8 cellular contexts compared by ENCODE assay signal in the genomic region with DNA sequence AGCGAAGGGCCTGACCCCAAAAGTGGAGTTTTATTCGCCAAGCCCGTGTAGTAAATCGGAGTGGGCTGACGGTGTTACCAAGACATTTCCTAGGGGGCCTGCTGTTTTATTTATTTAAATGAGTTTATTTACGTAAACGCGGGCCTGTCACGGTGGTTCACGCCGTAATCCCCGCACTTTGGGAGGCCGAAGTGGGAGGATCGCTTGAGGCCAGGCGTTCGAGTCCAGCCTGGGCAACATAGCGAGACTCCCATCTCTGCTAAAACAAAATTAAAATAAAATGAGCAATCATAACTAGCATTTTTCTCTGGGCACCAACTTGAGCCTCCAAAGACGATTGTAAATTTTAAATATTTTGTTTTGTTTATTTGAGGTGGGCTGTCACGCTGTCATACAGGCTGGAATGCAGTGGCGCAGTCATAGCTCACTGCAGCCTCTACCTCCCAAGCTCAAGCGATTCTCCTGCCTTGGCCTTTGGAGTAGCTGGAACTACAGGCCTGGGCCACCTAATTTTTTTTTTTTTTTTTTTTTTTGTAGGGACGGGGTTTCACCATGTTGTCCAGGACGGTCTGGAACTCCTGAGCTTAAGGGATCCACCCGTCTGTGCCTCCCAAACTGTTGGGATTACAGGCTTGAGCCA. TPM values are rescaled to one million over a fixed set of nuclear protein-coding genes. Genes with fewer than 3 reads are reported as not detected.
DNase-seq lines count a peak whose midpoint lies in the region; TF ChIP-seq lines count a peak whose summit lies in the region.

No MANE protein-coding gene starts in this region.

- H2AFZ ChIP-seq in mesenchymal stem cell (ENCODE audit: low read depth, low read length) = no peak overlapping the region

- intact Hi-C loops in vagina (cut with DNase I) = no loop called here

- H3K18ac ChIP-seq in mesenchymal stem cell (ENCODE audit: low read depth in 1 of 2, low read length in 2 of 2) = peak overlapping the region; percentile 49 to 98

- H3K4ac ChIP-seq in mesenchymal stem cell (ENCODE audit: low read depth in 1 of 2, low read length in 2 of 2) = peak overlapping the region in 1 of 2 experiments; percentile 94

- no peak overlapping the region for H2BK15ac ChIP-seq in mesenchymal stem cell (ENCODE audit: low read depth, poor library complexity, severe bottlenecking)

- H2AK5ac ChIP-seq in mesenchymal stem cell (ENCODE audit: low read length, severe bottlenecking) = no peak overlapping the region

- H4K91ac ChIP-seq in mesenchymal stem cell (ENCODE audit: low read length) = no peak overlapping the region

- in situ Hi-C loops in brain microvascular endothelial cell (cut with HindIII; ENCODE audit: low pct_ligation_motif_present, low sequenced_read_pairs) = no loop called here

- no peak overlapping the region for H3K14ac ChIP-seq in mesenchymal stem cell (ENCODE audit: low read length in 2 of 2)

- no peak overlapping the region for H3K23ac ChIP-seq in mesenchymal stem cell (ENCODE audit: low read length in 2 of 2)

- peak overlapping the region; percentile 55 for H4K8ac ChIP-seq in mesenchymal stem cell (ENCODE audit: low read length)

- H3K4me3 ChIP-seq in brain microvascular endothelial cell (ENCODE audit: low read depth, low read length) (peak overlapping the region; percentile 95), mesenchymal stem cell (ENCODE audit: insufficient read depth in 1 of 2, low read depth in 1 of 2, low read length in 2 of 2) (peak overlapping the region; percentile 74 to 98), vagina (peak overlapping the region; percentile 70 to 84)

- no peaks in the 10 kb centered on the region for H3K27me3 ChIP-seq in brain microvascular endothelial cell (replicated peaks)
- H3K27me3 ChIP-seq in mesenchymal stem cell (ENCODE audit: control insufficient read depth in 1 of 2, insufficient read depth in 1 of 2, low read length in 2 of 2) = no peaks in the 10 kb centered on the region
- H3K27me3 ChIP-seq in vagina = no peaks in the 10 kb centered on the region

- H2BK5ac ChIP-seq in mesenchymal stem cell (ENCODE audit: low read depth, low read length, poor library complexity, severe bottlenecking) = peak overlapping the region; percentile 34

- WGBS in mesenchymal stem cell = 22% methylated on average over 23 of the region's 24 CpGs

- H3K4me1 ChIP-seq in mesenchymal stem cell (ENCODE audit: control insufficient read depth, insufficient read depth, low read depth, low read length) = peaks cover 13% of the 10 kb centered on the region
- H3K4me1 ChIP-seq in vagina = peaks cover 75% of the 10 kb centered on the region

- peaks cover 4% of the 10 kb centered on the region for H3K79me1 ChIP-seq in mesenchymal stem cell (replicated peaks; ENCODE audit: low read length, poor library complexity, severe bottlenecking)

- DNase-seq in stimulated activated CD4-positive, alpha-beta T cell treated with anti-CD3 and anti-CD28 coated beads, Interleukin-15, amount 100 ng/mL, for 24 hours = peak; percentile 15
- no peak for DNase-seq in stimulated activated CD4-positive, alpha-beta T cell treated with anti-CD3 and anti-CD28 coated beads, Interleukin-4, amount 100 ng/mL, for 1 hour
- DNase-seq in brain microvascular endothelial cell (no peak), mesenchymal stem cell (peak; percentile 52), vagina (ENCODE audit: extremely low spot score in 2 of 2) (no peak), A172 (ENCODE audit: low spot score) (no peak), NCI-H1105 treated with DMSO at 0.1 percent for 48 hours (lab: John Stamatoyannopoulos, UW) (no peak), AG20443 (ENCODE audit: low spot score) (no peak)

- H3K36me3 ChIP-seq in brain microvascular endothelial cell (replicated peaks) (peaks cover 31% of the 10 kb centered on the region), mesenchymal stem cell (ENCODE audit: control insufficient read depth in 1 of 2, insufficient read depth in 2 of 2, low read depth in 1 of 2, low read length in 2 of 2) (peaks cover 11 to 60% of the 10 kb centered on the region in 2 experiments), vagina (peaks cover 4 to 44% of the 10 kb centered on the region in 2 donors)

- no peak for TF ChIP-seq POLR2A in vagina (IDR thresholded peaks at IDR 0.05)

- no peaks in the 10 kb centered on the region for H3K9me3 ChIP-seq in mesenchymal stem cell (ENCODE audit: control insufficient read depth, low read length)
- H3K9me3 ChIP-seq in vagina = no peaks in the 10 kb centered on the region

- H3K9ac ChIP-seq in mesenchymal stem cell (ENCODE audit: low read length) = peak overlapping the region; percentile 100

- H3K27ac ChIP-seq in brain microvascular endothelial cell (peak overlapping the region; percentile 95), mesenchymal stem cell (ENCODE audit: low read length, poor library complexity, severe bottlenecking) (peak overlapping the region; percentile 99), vagina (peak overlapping the region; percentile 96)

- H2BK12ac ChIP-seq in mesenchymal stem cell (ENCODE audit: low read length in 2 of 2) = no peak overlapping the region

- H3K4me2 ChIP-seq in mesenchymal stem cell (ENCODE audit: low read length, poor library complexity, severe bottlenecking) = peak overlapping the region; percentile 54

- no peak for TF ChIP-seq CTCF in brain microvascular endothelial cell (IDR thresholded peaks at IDR 0.05; ENCODE audit: low read depth, low read length, missing control alignments)
- no peak for TF ChIP-seq CTCF in vagina (IDR thresholded peaks at IDR 0.05)

- H2BK120ac ChIP-seq in mesenchymal stem cell (ENCODE audit: low read depth, low read length) = no peak overlapping the region

RNA-seq across cellular contexts. Expression of gene ZNF655, which starts 1.0 kb away (rescaled TPM):
- 38.0 TPM for polyA plus RNA-seq in mesenchymal stem cell (2013, experiment 1 of 2)
- 38.7 TPM for polyA plus RNA-seq in mesenchymal stem cell (2013, experiment 2 of 2)
- total RNA-seq in vagina = 144 TPM
- 90.2 and 92.1 TPM in 2 replicates for total RNA-seq in A172 (2014; rRNA removed; shearing (Covaris generic))

RNA-seq across cellular contexts. Expression of gene FAM200A, which starts 7.5 kb away (rescaled TPM):
- 3.8 TPM for polyA plus RNA-seq in mesenchymal stem cell (2013, experiment 1 of 2)
- 4.1 TPM for polyA plus RNA-seq in mesenchymal stem cell (2013, experiment 2 of 2)
- total RNA-seq in vagina = 3.4 TPM
- total RNA-seq in A172 (2014; rRNA removed; shearing (Covaris generic)) = 11.4 and 12.3 TPM in 2 replicates

RNA-seq across cellular contexts. Expression of gene TMEM225B, which starts 38.7 kb away (rescaled TPM):
- 0.21 TPM for polyA plus RNA-seq in mesenchymal stem cell (2013, experiment 1 of 2)
- polyA plus RNA-seq in mesenchymal stem cell (2013, experiment 2 of 2) = 0.16 TPM
- total RNA-seq in vagina = 1.2 TPM
- total RNA-seq in A172 (2014; rRNA removed; shearing (Covaris generic)) = not detected in 2 replicates

RNA-seq across cellular contexts. Expression of gene ZKSCAN5, which starts 54.9 kb away (rescaled TPM):
- polyA plus RNA-seq in mesenchymal stem cell (2013, experiment 1 of 2) = 7.6 TPM
- polyA plus RNA-seq in mesenchymal stem cell (2013, experiment 2 of 2) = 8.2 TPM
- 7.1 TPM for total RNA-seq in vagina
- 16.2 and 17.9 TPM in 2 replicates for total RNA-seq in A172 (2014; rRNA removed; shearing (Covaris generic))

RNA-seq across cellular contexts. Expression of gene ZSCAN25, which starts 57.4 kb away (rescaled TPM):
- 4.0 TPM for polyA plus RNA-seq in mesenchymal stem cell (2013, experiment 1 of 2)
- 3.9 TPM for polyA plus RNA-seq in mesenchymal stem cell (2013, experiment 2 of 2)
- total RNA-seq in vagina = 12.3 TPM
- total RNA-seq in A172 (2014; rRNA removed; shearing (Covaris generic)) = 11.7 and 12.1 TPM in 2 replicates

Comparison
In these comparisons a context has a peak if more than half of its experiments do, and no peak if none do; other contexts are left out.
1. DNase-seq: peak in stimulated activated CD4-positive, alpha-beta T cell treated with anti-CD3 and anti-CD28 coated beads, Interleukin-15, amount 100 ng/mL, for 24 hours (single experiment) and mesenchymal stem cell (single experiment); none in stimulated activated CD4-positive, alpha-beta T cell treated with anti-CD3 and anti-CD28 coated beads, Interleukin-4, amount 100 ng/mL, for 1 hour (single experiment), brain microvascular endothelial cell (single experiment), vagina (0 of 2), A172 (single experiment), NCI-H1105 treated with DMSO at 0.1 percent for 48 hours (single experiment) and AG20443 (single experiment).
2. Peak in every context shown above with its lines, with median percentiles within 50 percentile points of each other: H3K27ac ChIP-seq and H3K4me3 ChIP-seq.